Comparison of ENCODE assay signal across 8 cellular contexts in genomic region chr4:185005209-185005819, GRCh38. TPM values are rescaled to one million over a fixed set of nuclear protein-coding genes. Genes with fewer than 3 reads are reported as not detected.
DNase-seq lines count a peak whose midpoint lies in the region; ATAC-seq, FAIRE-seq and TF ChIP-seq lines count a peak whose summit lies in the region.

No MANE protein-coding gene starts in this region.

- no peaks in the 10 kb centered on the region for H3K9me1 ChIP-seq in keratinocyte (ENCODE audit: control insufficient read depth, extremely low read depth, insufficient read depth, low read length)

- no peak for FAIRE-seq in keratinocyte (lab: Jason Lieb, UNC)

- no peaks in the 10 kb centered on the region for H4K20me1 ChIP-seq in keratinocyte (ENCODE audit: control insufficient read depth, extremely low read depth, insufficient read depth, low read length)

- no peak overlapping the region for H3K9ac ChIP-seq in keratinocyte (ENCODE audit: control insufficient read depth, extremely low read depth, insufficient read depth, low read length)

- peaks cover 83% of the 10 kb centered on the region for H3K27me3 ChIP-seq in ACC112 (ENCODE audit: insufficient read depth, low read length)
- H3K27me3 ChIP-seq in keratinocyte (ENCODE audit: control insufficient read depth, extremely low read depth, insufficient read depth, low read length): peaks cover 34% of the 10 kb centered on the region

- H3K9me3 ChIP-seq in keratinocyte (ENCODE audit: control insufficient read depth, low read depth, low read length): no peaks in the 10 kb centered on the region

- H3K79me2 ChIP-seq in ACC112 (ENCODE audit: control insufficient read depth, insufficient read depth, low read length, unreplicated experiment) (no peaks in the 10 kb centered on the region), keratinocyte (ENCODE audit: control insufficient read depth, insufficient read depth, low read length) (no peaks in the 10 kb centered on the region)

- H2AFZ ChIP-seq in ACC112 (ENCODE audit: low read length, unreplicated experiment) (no peak overlapping the region), keratinocyte (ENCODE audit: control insufficient read depth, low read length) (peak overlapping the region; percentile 2)

- TF ChIP-seq CTCF in WI38 (IDR thresholded peaks at IDR 0.05; ENCODE audit: low read depth, low read length): peak; percentile 94
- TF ChIP-seq CTCF in cardiac fibroblast (IDR thresholded peaks at IDR 0.05; ENCODE audit: low read depth, low read length): peak; percentile 93
- peak; percentile 90 to 93 (median 91) for TF ChIP-seq CTCF in keratinocyte (optimal IDR thresholded peaks at IDR 0.05 in 1 of 3, IDR thresholded peaks at IDR 0.05 in 1 of 3, conservative IDR thresholded peaks at IDR 0.05 in 1 of 3; ENCODE audit: extremely low read depth in 1 of 3, insufficient read depth in 2 of 3, low read length in 3 of 3)

- ATAC-seq in GM18858 (IDR thresholded peaks at IDR 0.05; ENCODE audit: unreplicated experiment) (peak; percentile 75), HG03097 (IDR thresholded peaks at IDR 0.05; ENCODE audit: low FRiP score, unreplicated experiment) (peak; percentile 84)

- H3K36me3 ChIP-seq in ACC112 (ENCODE audit: insufficient read depth, low read length): no peaks in the 10 kb centered on the region
- no peaks in the 10 kb centered on the region for H3K36me3 ChIP-seq in keratinocyte (ENCODE audit: control insufficient read depth in 2 of 2, extremely low read depth in 1 of 2, insufficient read depth in 2 of 2, low read length in 2 of 2)

- H3K4me1 ChIP-seq in ACC112 (ENCODE audit: control insufficient read depth, insufficient read depth, low read length, unreplicated experiment): no peaks in the 10 kb centered on the region
- H3K4me1 ChIP-seq in keratinocyte (ENCODE audit: control insufficient read depth, extremely low read depth, insufficient read depth, low read length): peaks cover 5% of the 10 kb centered on the region

- H3K27ac ChIP-seq in ACC112 (ENCODE audit: low read depth, low read length) (no peak overlapping the region), keratinocyte (ENCODE audit: control insufficient read depth, insufficient read depth, low read length) (no peak overlapping the region)

- H3K4me2 ChIP-seq in keratinocyte (ENCODE audit: control insufficient read depth, extremely low read depth, insufficient read depth, low read depth, low read length): peak overlapping the region; percentile 52

- DNase-seq in NCI-H2196 (lab: John Stamatoyannopoulos, UW; ENCODE audit: unreplicated experiment) (peak; percentile 68), cardiac fibroblast (ENCODE audit: low read depth in 2 of 2) (peak; percentile 80), keratinocyte (ENCODE audit: low read depth, low spot score) (peak; percentile 15)
- peak; percentile 89 for DNase-seq in stimulated activated CD4-positive, alpha-beta T cell treated with anti-CD3 and anti-CD28 coated beads, Interleukin-15, amount 100 ng/mL, for 24 hours

- dilution Hi-C loops in keratinocyte (cut with MboI; ENCODE audit: extremely low pct_ligation_motif_present, low sequenced_read_pairs): no loop called here

- H3K4me3 ChIP-seq in ACC112 (ENCODE audit: low read depth, low read length) (peak overlapping the region; percentile 64), WI38 (ENCODE audit: low read depth, low read length) (no peak overlapping the region), cardiac fibroblast (replicated peaks in 1 of 2; ENCODE audit: low read depth in 2 of 2, low read length in 2 of 2) (peak overlapping the region; percentile 7 to 22), keratinocyte (ENCODE audit: control insufficient read depth in 2 of 3, extremely low read depth in 1 of 3, insufficient read depth in 2 of 3, low read depth in 1 of 3, low read length in 3 of 3) (peak overlapping the region in 2 of 3 experiments; percentile 15 to 16)

RNA-seq across cellular contexts. Expression of gene HELT, which starts 13.0 kb away (rescaled TPM):
- not detected in 3 replicates for polyA plus RNA-seq in keratinocyte
- not detected for polyA plus RNA-seq in keratinocyte (2011; ENCODE audit: low read depth)
- not detected in 2 replicates for polyA plus RNA-seq in keratinocyte (2011; cell fraction: cytosol; rRNA removed)
- not detected in 2 replicates for polyA plus RNA-seq in keratinocyte (2011; cell fraction: nucleus; rRNA removed)
- polyA plus RNA-seq in keratinocyte (2012; ENCODE audit: low replicate concordance): not detected in 2 replicates
- polyA minus RNA-seq in keratinocyte: not detected in 3 replicates
- polyA minus RNA-seq in keratinocyte (2011; cell fraction: cytosol; rRNA and poly(A)+ RNA removed): not detected
- not detected in 2 replicates for polyA minus RNA-seq in keratinocyte (2011; cell fraction: nucleus; rRNA and poly(A)+ RNA removed)

Comparison
In these comparisons a context has a peak if more than half of its experiments do, and no peak if none do; other contexts are left out.
1. DNase-seq: peak in every context shown above with its lines; median percentile 89 in stimulated activated CD4-positive, alpha-beta T cell treated with anti-CD3 and anti-CD28 coated beads, Interleukin-15, amount 100 ng/mL, for 24 hours; 80 in cardiac fibroblast; 68 in NCI-H2196; 15 in keratinocyte.